ENCODE assay signal across 8 cellular contexts in the genomic region with DNA sequence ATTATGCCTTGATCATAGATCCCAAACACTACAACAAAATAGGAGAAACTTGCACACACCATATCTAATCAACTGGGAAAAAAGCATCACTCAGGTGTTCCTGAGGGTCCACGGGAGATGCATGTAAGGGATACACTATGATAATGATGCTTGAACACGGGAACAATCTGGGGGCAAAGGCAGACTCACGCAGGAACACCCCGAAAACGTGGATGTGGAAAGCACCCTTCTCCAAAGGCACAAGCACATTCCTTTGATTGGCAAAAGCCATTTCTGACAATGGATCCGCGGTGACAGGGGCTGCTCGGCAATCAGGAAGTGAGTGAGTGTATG. TPM values are rescaled to one million over a fixed set of nuclear protein-coding genes. Genes with fewer than 3 reads are reported as not detected.
DNase-seq lines count a peak whose midpoint lies in the region; ATAC-seq and TF ChIP-seq lines count a peak whose summit lies in the region.

No MANE protein-coding gene starts in this region.

- peaks cover 51% of the 10 kb centered on the region for H3K4me1 Mint-ChIP-seq in activated CD4-positive, alpha-beta T cell treated with anti-CD3 and anti-CD28 coated beads, Interleukin-2, amount 10 ng/mL, durations not matched to agents 24 days and 14 days
- peaks cover 41% of the 10 kb centered on the region for H3K4me1 Mint-ChIP-seq in progenitor cell of endocrine pancreas (ENCODE audit: low read depth)

- TF ChIP-seq CTCF in esophagus muscularis mucosa (IDR thresholded peaks at IDR 0.05): no peak
- no peak for TF ChIP-seq CTCF in progenitor cell of endocrine pancreas (IDR thresholded peaks at IDR 0.05; ENCODE audit: unreplicated experiment)

- TF ChIP-seq EP300 in esophagus muscularis mucosa (IDR thresholded peaks at IDR 0.05): no peak

- H3K27me3 Mint-ChIP-seq in activated CD4-positive, alpha-beta T cell treated with anti-CD3 and anti-CD28 coated beads, Interleukin-2, amount 10 ng/mL, durations not matched to agents 24 days and 14 days: no peaks in the 10 kb centered on the region
- H3K27me3 Mint-ChIP-seq in progenitor cell of endocrine pancreas: no peaks in the 10 kb centered on the region

- intact Hi-C loops in activated CD4-positive, alpha-beta T cell treated with anti-CD3 and anti-CD28 coated beads, Interleukin-2, amount 10 ng/mL, durations not matched to agents 24 days and 14 days (cut with micrococcal nuclease): loop anchor here (5.0 kb wide), 1 partner anchor 143 kb away; no protein-coding TSS in a partner anchor
- intact Hi-C loops in esophagus muscularis mucosa (cut with DNase I): loop anchor here (5.0 kb wide), 2 partner anchors 37 to 43 kb away; no protein-coding TSS in a partner anchor

- 3% methylated on average over 8 of the region's 8 CpGs for WGBS in esophagus muscularis mucosa

- H3K9ac ChIP-seq in SK-N-MC (ENCODE audit: insufficient read length): peak overlapping the region; percentile 81

- H3K27ac ChIP-seq in SK-N-MC (no peak overlapping the region), esophagus muscularis mucosa (replicated peaks in 1 of 4) (peak overlapping the region; percentile 94 to 95 (median 95))

- H3K9me3 Mint-ChIP-seq in activated CD4-positive, alpha-beta T cell treated with anti-CD3 and anti-CD28 coated beads, Interleukin-2, amount 10 ng/mL, durations not matched to agents 24 days and 14 days: no peaks in the 10 kb centered on the region
- H3K9me3 Mint-ChIP-seq in progenitor cell of endocrine pancreas (ENCODE audit: low read depth): no peaks in the 10 kb centered on the region

- no peak for DNase-seq in activated CD4-positive, alpha-beta T cell treated with anti-CD3 and anti-CD28 coated beads, Interleukin-2, amount 10 ng/mL, durations not matched to agents 24 days and 14 days
- no peak for DNase-seq in activated CD4-positive, alpha-beta T cell treated with anti-CD3 and anti-CD28 coated beads for 1 hour
- DNase-seq in SK-N-MC (ENCODE audit: low read depth, low spot score) (no peak), esophagus muscularis mucosa (ENCODE audit: extremely low spot score) (no peak), progenitor cell of endocrine pancreas (ENCODE audit: low spot score, unreplicated experiment) (no peak)

- H3K9me3 ChIP-seq in SK-N-MC (ENCODE audit: low read depth, low read length) (no peaks in the 10 kb centered on the region), esophagus muscularis mucosa (no peaks in the 10 kb centered on the region)

- no peak for ATAC-seq in HG02840 (IDR thresholded peaks at IDR 0.05; ENCODE audit: low FRiP score, unreplicated experiment)
- no peak for ATAC-seq in GM18502 (IDR thresholded peaks at IDR 0.05; ENCODE audit: poor library complexity, unreplicated experiment)
- no peak for ATAC-seq in GM19397 (IDR thresholded peaks at IDR 0.05; ENCODE audit: unreplicated experiment)

- H3K4me1 ChIP-seq in esophagus muscularis mucosa: peaks cover 14 to 62% (median 61%) of the 10 kb centered on the region in 4 donors

- H3K36me3 ChIP-seq in SK-N-MC (ENCODE audit: insufficient read depth, low read length) (no peaks in the 10 kb centered on the region), esophagus muscularis mucosa (no peaks in the 10 kb centered on the region)

- no peaks in the 10 kb centered on the region for H3K27me3 ChIP-seq in esophagus muscularis mucosa

- H3K4me3 ChIP-seq in SK-N-MC: peak overlapping the region; percentile 77
- peak overlapping the region; percentile 86 to 100 (median 96) for H3K4me3 ChIP-seq in esophagus muscularis mucosa

- H3K36me3 Mint-ChIP-seq in activated CD4-positive, alpha-beta T cell treated with anti-CD3 and anti-CD28 coated beads, Interleukin-2, amount 10 ng/mL, durations not matched to agents 24 days and 14 days (ENCODE audit: low read depth): peaks cover 5% of the 10 kb centered on the region
- H3K36me3 Mint-ChIP-seq in progenitor cell of endocrine pancreas (ENCODE audit: insufficient read depth): peaks cover 2% of the 10 kb centered on the region

- H3K27ac Mint-ChIP-seq in activated CD4-positive, alpha-beta T cell treated with anti-CD3 and anti-CD28 coated beads, Interleukin-2, amount 10 ng/mL, durations not matched to agents 24 days and 14 days: peak overlapping the region; percentile 93
- H3K27ac Mint-ChIP-seq in progenitor cell of endocrine pancreas: peak overlapping the region; percentile 97

- peak overlapping the region; percentile 93 for H3K4me3 Mint-ChIP-seq in activated CD4-positive, alpha-beta T cell treated with anti-CD3 and anti-CD28 coated beads, Interleukin-2, amount 10 ng/mL, durations not matched to agents 24 days and 14 days
- H3K4me3 Mint-ChIP-seq in progenitor cell of endocrine pancreas (ENCODE audit: low read depth): peak overlapping the region; percentile 88

- no peak for TF ChIP-seq POLR2A in esophagus muscularis mucosa (IDR thresholded peaks at IDR 0.05; ENCODE audit: low read depth)

RNA-seq across cellular contexts. Expression of a gene that starts 1.3 kb away (rescaled TPM):
- total RNA-seq in activated CD4-positive, alpha-beta T cell treated with anti-CD3 and anti-CD28 coated beads, Interleukin-2, amount 10 ng/mL, durations not matched to agents 24 days and 14 days: 4.5 and 5.5 TPM in 2 replicates
- total RNA-seq in esophagus muscularis mucosa (10 to 100 TPM; 59.3 to 100.0 (median 83.0) TPM), progenitor cell of endocrine pancreas (49.3 and 52.7 TPM in 2 replicates)

RNA-seq across cellular contexts. Expression of a gene that starts 53.9 kb away (rescaled TPM):
- 440 and 448 TPM in 2 replicates for total RNA-seq in activated CD4-positive, alpha-beta T cell treated with anti-CD3 and anti-CD28 coated beads, Interleukin-2, amount 10 ng/mL, durations not matched to agents 24 days and 14 days
- total RNA-seq in esophagus muscularis mucosa (100 to 1,000 TPM in 1 of 4 donors, 10 to 100 TPM in 3; 75.6 to 101 (median 95.6) TPM), progenitor cell of endocrine pancreas (168 and 169 TPM in 2 replicates)
